ENCODE assay signal across 9 cellular contexts in the genomic region with DNA sequence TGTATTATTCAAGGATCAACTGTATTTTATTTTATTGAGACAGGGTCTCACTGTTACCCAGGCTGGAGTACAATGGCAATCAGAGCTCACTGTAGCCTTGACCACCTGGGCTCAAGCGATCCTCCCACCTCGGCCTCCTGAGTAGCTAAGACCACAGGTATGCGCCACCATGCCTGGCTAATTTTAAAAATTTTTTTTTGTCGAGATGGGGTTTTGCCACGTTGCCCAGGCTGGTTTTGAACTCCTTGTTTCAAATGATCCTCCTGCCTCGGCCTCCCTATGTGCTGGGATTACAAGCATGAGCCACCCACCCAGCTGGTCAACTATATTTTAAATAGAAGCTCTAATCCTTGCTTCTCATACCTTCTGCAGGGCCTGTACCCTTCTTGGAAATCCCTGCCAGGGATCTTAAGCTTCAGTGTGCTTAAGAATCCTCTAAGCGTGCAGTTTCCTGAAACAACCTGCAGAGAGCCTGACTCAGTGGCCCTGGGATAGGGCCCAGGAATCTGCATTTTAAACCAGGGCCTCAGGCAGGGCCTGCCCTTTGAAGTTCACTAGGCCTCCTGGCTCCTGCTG. TPM values are rescaled to one million over a fixed set of nuclear protein-coding genes. Genes with fewer than 3 reads are reported as not detected.
A peak's percentile ranks its signal among the peaks of the same experiment; 100 is the strongest.
DNase-seq lines count a peak whose midpoint lies in the region; ATAC-seq and TF ChIP-seq lines count a peak whose summit lies in the region.
"Had no signal": no experiment of that assay in that cellular context is flagged by ENCODE, and none has a peak within 500 bp of the region (broad histone marks: within the 10 kb centered on the region; RNA-seq: fewer than 3 reads in every experiment).

No MANE protein-coding gene starts in this region.

- peak overlapping the region; percentile 96 for H3K27ac Mint-ChIP-seq in activated CD8-positive, alpha-beta memory T cell treated with anti-CD3 and anti-CD28 coated beads, Interleukin-2, amount 10 ng/mL, durations not matched to agents 7 days and 5 days
- peak overlapping the region; percentile 98 for H3K27ac Mint-ChIP-seq in activated CD4-positive, alpha-beta memory T cell treated with anti-CD3 and anti-CD28 coated beads, Interleukin-2, amount 10 ng/mL, durations not matched to agents 7 days and 5 days
- no peak overlapping the region for H3K27ac Mint-ChIP-seq in glutamatergic neuron (ENCODE audit: unreplicated experiment)

- no peaks in the 10 kb centered on the region for H3K9me3 Mint-ChIP-seq in activated CD8-positive, alpha-beta memory T cell treated with anti-CD3 and anti-CD28 coated beads, Interleukin-2, amount 10 ng/mL, durations not matched to agents 7 days and 5 days (ENCODE audit: low read depth)
- no peaks in the 10 kb centered on the region for H3K9me3 Mint-ChIP-seq in activated CD4-positive, alpha-beta memory T cell treated with anti-CD3 and anti-CD28 coated beads, Interleukin-2, amount 10 ng/mL, durations not matched to agents 7 days and 5 days
- H3K9me3 Mint-ChIP-seq in glutamatergic neuron (ENCODE audit: unreplicated experiment): peaks cover 3% of the 10 kb centered on the region

- H3K4me3 Mint-ChIP-seq in activated CD8-positive, alpha-beta memory T cell treated with anti-CD3 and anti-CD28 coated beads, Interleukin-2, amount 10 ng/mL, durations not matched to agents 7 days and 5 days: peak overlapping the region; percentile 100
- H3K4me3 Mint-ChIP-seq in activated CD4-positive, alpha-beta memory T cell treated with anti-CD3 and anti-CD28 coated beads, Interleukin-2, amount 10 ng/mL, durations not matched to agents 7 days and 5 days: peak overlapping the region; percentile 100
- H3K4me3 Mint-ChIP-seq in glutamatergic neuron (ENCODE audit: unreplicated experiment): no peak overlapping the region

- ATAC-seq in activated CD8-positive, alpha-beta memory T cell treated with anti-CD3 and anti-CD28 coated beads, Interleukin-2, amount 10 ng/mL, durations not matched to agents 7 days and 5 days: no peak
- ATAC-seq in left lung (no peak), thoracic aorta (ENCODE audit: insufficient number of reproducible peaks, low FRiP score, low read depth) (no peak)

- H3K27ac ChIP-seq in left lung (peak overlapping the region; percentile 85 to 91), thoracic aorta (peak overlapping the region; percentile 92 to 95)

- CTCF ChIA-PET in activated CD8-positive, alpha-beta memory T cell treated with anti-CD3 and anti-CD28 coated beads, Interleukin-2, amount 10 ng/mL, durations not matched to agents 7 days and 5 days (lab: Charles Lee): interaction anchor here (0.9 to 10.8 kb wide), 14 partner anchors 8 to 269 kb away, joined by 3 to 135 read pairs (median 7); no protein-coding TSS in a partner anchor
- CTCF ChIA-PET in activated CD4-positive, alpha-beta memory T cell treated with anti-CD3 and anti-CD28 coated beads, Interleukin-2, amount 10 ng/mL, durations not matched to agents 7 days and 5 days (lab: Charles Lee): interaction anchor here (0.9 to 8.6 kb wide), 14 partner anchors 10 to 522 kb away, joined by 3 to 87 read pairs (median 4); no protein-coding TSS in a partner anchor

- TF ChIP-seq CTCF in left lung (IDR thresholded peaks at IDR 0.05) (no peak), thoracic aorta (IDR thresholded peaks at IDR 0.05) (no peak), glutamatergic neuron (IDR thresholded peaks at IDR 0.05; ENCODE audit: partially characterized antibody, unreplicated experiment) (no peak), foreskin fibroblast (IDR thresholded peaks at IDR 0.05; ENCODE audit: low read depth, low read length) (no peak)

- H3K36me3 ChIP-seq in left lung (peaks cover 0 to 15% of the 10 kb centered on the region in 2 donors), thoracic aorta (peaks cover 5% of the 10 kb centered on the region)

- H3K27me3 ChIP-seq in left lung: no peaks in the 10 kb centered on the region
- no peaks in the 10 kb centered on the region for H3K27me3 ChIP-seq in thoracic aorta (replicated peaks; ENCODE audit: insufficient read depth)

- no peak for DNase-seq in activated CD8-positive, alpha-beta memory T cell treated with anti-CD3 and anti-CD28 coated beads, Interleukin-2, amount 10 ng/mL, durations not matched to agents 7 days and 5 days
- no peak for DNase-seq in activated CD8-positive, alpha-beta memory T cell treated with anti-CD3 and anti-CD28 coated beads, Interleukin-2, amount 50 U/mL, for 4 hours
- no peak for DNase-seq in activated CD4-positive, alpha-beta memory T cell treated with anti-CD3 and anti-CD28 coated beads, Interleukin-2, amount 10 ng/mL, durations not matched to agents 7 days and 5 days
- DNase-seq in left lung (peak in 1 of 2 donors; percentile 26), thoracic aorta (ENCODE audit: low spot score) (no peak), glutamatergic neuron (no peak), cerebellum (ENCODE audit: low spot score) (no peak), foreskin fibroblast (no peak)
- DNase-seq: NCI-H774 had no signal

- peaks cover 30 to 98% of the 10 kb centered on the region in 2 donors for H3K4me1 ChIP-seq in left lung
- peaks cover 45 to 86% of the 10 kb centered on the region in 2 donors for H3K4me1 ChIP-seq in thoracic aorta (ENCODE audit: control insufficient read depth in 1 of 2, low read depth in 2 of 2)

- H3K36me3 Mint-ChIP-seq in activated CD8-positive, alpha-beta memory T cell treated with anti-CD3 and anti-CD28 coated beads, Interleukin-2, amount 10 ng/mL, durations not matched to agents 7 days and 5 days: peaks cover 90% of the 10 kb centered on the region
- H3K36me3 Mint-ChIP-seq in activated CD4-positive, alpha-beta memory T cell treated with anti-CD3 and anti-CD28 coated beads, Interleukin-2, amount 10 ng/mL, durations not matched to agents 7 days and 5 days (ENCODE audit: low read depth): peaks cover 88% of the 10 kb centered on the region
- no peaks in the 10 kb centered on the region for H3K36me3 Mint-ChIP-seq in glutamatergic neuron (ENCODE audit: unreplicated experiment)

- POLR2A ChIA-PET in activated CD4-positive, alpha-beta memory T cell treated with anti-CD3 and anti-CD28 coated beads, Interleukin-2, amount 10 ng/mL, durations not matched to agents 7 days and 5 days (lab: Charles Lee): interaction anchor here (1.2 to 13.4 kb wide), 15 partner anchors 8 to 545 kb away, joined by 3 to 633 read pairs (median 9); a partner anchor contains a TSS

- no peaks in the 10 kb centered on the region for H3K9me3 ChIP-seq in left lung
- H3K9me3 ChIP-seq in thoracic aorta: no peaks in the 10 kb centered on the region

- no peaks in the 10 kb centered on the region for H3K27me3 Mint-ChIP-seq in activated CD8-positive, alpha-beta memory T cell treated with anti-CD3 and anti-CD28 coated beads, Interleukin-2, amount 10 ng/mL, durations not matched to agents 7 days and 5 days
- no peaks in the 10 kb centered on the region for H3K27me3 Mint-ChIP-seq in activated CD4-positive, alpha-beta memory T cell treated with anti-CD3 and anti-CD28 coated beads, Interleukin-2, amount 10 ng/mL, durations not matched to agents 7 days and 5 days
- peaks cover 1% of the 10 kb centered on the region for H3K27me3 Mint-ChIP-seq in glutamatergic neuron (ENCODE audit: unreplicated experiment)

- peaks cover 49% of the 10 kb centered on the region for H3K4me1 Mint-ChIP-seq in activated CD8-positive, alpha-beta memory T cell treated with anti-CD3 and anti-CD28 coated beads, Interleukin-2, amount 10 ng/mL, durations not matched to agents 7 days and 5 days
- H3K4me1 Mint-ChIP-seq in activated CD4-positive, alpha-beta memory T cell treated with anti-CD3 and anti-CD28 coated beads, Interleukin-2, amount 10 ng/mL, durations not matched to agents 7 days and 5 days: peaks cover 56% of the 10 kb centered on the region
- H3K4me1 Mint-ChIP-seq in glutamatergic neuron (ENCODE audit: low read depth, unreplicated experiment): peaks cover 37% of the 10 kb centered on the region

- H3K4me3 ChIP-seq in left lung (peak overlapping the region in 1 of 2 donors; percentile 65), thoracic aorta (peak overlapping the region; percentile 85), foreskin fibroblast (ENCODE audit: low read depth in 1 of 2, low read length in 2 of 2) (peak overlapping the region in 1 of 2 donors; percentile 57)

- intact Hi-C loops in left lung (cut with DNase I): no loop called here

RNA-seq across cellular contexts. Expression of a gene that starts 2.9 kb away (rescaled TPM):
- 100 to 1,000 TPM; 432 to 500 TPM for total RNA-seq in activated CD8-positive, alpha-beta memory T cell treated with anti-CD3 and anti-CD28 coated beads, Interleukin-2, amount 10 ng/mL, durations not matched to agents 7 days and 5 days
- total RNA-seq in activated CD4-positive, alpha-beta memory T cell treated with anti-CD3 and anti-CD28 coated beads, Interleukin-2, amount 10 ng/mL, durations not matched to agents 7 days and 5 days: 100 to 1,000 TPM; 350 to 355 TPM
- 10 to 100 TPM; 25.1 to 55.3 TPM for total RNA-seq in left lung
- total RNA-seq in thoracic aorta: 10 to 100 TPM; 34.8 to 68.5 TPM
- 32.6 TPM for total RNA-seq in glutamatergic neuron (ENCODE audit: unreplicated experiment)
- 10.6 TPM for total RNA-seq in cerebellum

RNA-seq across cellular contexts. Expression of a gene that starts 55.3 kb away (rescaled TPM):
- total RNA-seq in activated CD8-positive, alpha-beta memory T cell treated with anti-CD3 and anti-CD28 coated beads, Interleukin-2, amount 10 ng/mL, durations not matched to agents 7 days and 5 days: not detected
- total RNA-seq in activated CD4-positive, alpha-beta memory T cell treated with anti-CD3 and anti-CD28 coated beads, Interleukin-2, amount 10 ng/mL, durations not matched to agents 7 days and 5 days: not detected
- 10 to 100 TPM in 1 of 2 donors, 1 to 10 TPM in 1; 3.4 to 29.9 TPM for total RNA-seq in left lung
- not detected for total RNA-seq in thoracic aorta
- total RNA-seq in glutamatergic neuron (ENCODE audit: unreplicated experiment): not detected
- not detected for total RNA-seq in cerebellum

Comparison
In these comparisons a context has a peak if more than half of its experiments do, and no peak if none do; other contexts are left out.
1. RNA of a gene that starts 2.9 kb away (total RNA-seq): 432 to 500 TPM in activated CD8-positive, alpha-beta memory T cell treated with anti-CD3 and anti-CD28 coated beads, Interleukin-2, amount 10 ng/mL, durations not matched to agents 7 days and 5 days and 350 to 355 TPM in activated CD4-positive, alpha-beta memory T cell treated with anti-CD3 and anti-CD28 coated beads, Interleukin-2, amount 10 ng/mL, durations not matched to agents 7 days and 5 days; 34.8 to 68.5 TPM in thoracic aorta, 25.1 to 55.3 TPM in left lung, 32.6 TPM in glutamatergic neuron (single experiment) and 10.6 TPM in cerebellum (single experiment); every median in the first group is over 4 times any median in the second.